In genomic region chr20:34344256-34344637, GRCh38 we compare ENCODE assay signal across 21 cellular contexts. TPM values are rescaled to one million over a fixed set of nuclear protein-coding genes. Genes with fewer than 3 reads are reported as not detected.
DNase-seq lines count a peak whose midpoint lies in the region; ATAC-seq and TF ChIP-seq lines count a peak whose summit lies in the region.
"Had no signal": no experiment of that assay in that cellular context is flagged by ENCODE, and none has a peak within 500 bp of the region (broad histone marks: within the 10 kb centered on the region; RNA-seq: fewer than 3 reads in every experiment).

No MANE protein-coding gene starts in this region.

- POLR2A ChIA-PET in PC-9 (lab: Charles Lee; ENCODE audit: unreplicated experiment), result no interaction called here

- no TSS peak for BruUV-seq in PC-9 (replicated peaks; lab: Mats Ljungman, UMichigan)

- no peak overlapping the region for H3K9ac ChIP-seq in colonic mucosa (ENCODE audit: low read depth in 2 of 2, low read length in 2 of 2)
- H3K9ac ChIP-seq: BLaER1, GM23248 had no signal

- DNase-seq in PC-9, result no peak
- no peak for DNase-seq in colonic mucosa
- DNase-seq in left lobe of liver (ENCODE audit: low spot score), result no peak
- DNase-seq in transverse colon, result no peak
- DNase-seq in cerebellum (ENCODE audit: low spot score), result no peak
- no peak for DNase-seq in activated naive CD4-positive, alpha-beta T cell treated with anti-CD3 and anti-CD28 coated beads for 36 hours
- DNase-seq in NCI-H2081 (lab: John Stamatoyannopoulos, UW), result no peak
- DNase-seq in MG63, result no peak
- DNase-seq: 8988T; CD4-positive, alpha-beta memory T cell; DMS 273 treated with DMSO at 0.1 percent for 48 hours; DND-41; EL; GM23248; HCEC 1CT; HFFc6; IMR-90 had no signal

- CTCF ChIA-PET in PC-9 (lab: Charles Lee), result no interaction called here
- CTCF ChIA-PET in activated naive CD4-positive, alpha-beta T cell treated with anti-CD3 and anti-CD28 coated beads for 36 hours (lab: Charles Lee), result no interaction called here

- no peaks in the 10 kb centered on the region for H4K20me1 ChIP-seq in PC-9 (ENCODE audit: insufficient read depth)
- H4K20me1 ChIP-seq: BLaER1 had no signal

- H3K27ac ChIP-seq in PC-9, result peak overlapping the region; percentile 36
- H3K27ac ChIP-seq in colonic mucosa, result peak overlapping the region; percentile 71
- H3K27ac ChIP-seq in transverse colon, result peak overlapping the region; percentile 34 to 62 (median 52)
- H3K27ac ChIP-seq: BLaER1, GM23248, HL-60 had no signal

- 56 to 79% methylated on average over 4 to 5 of the region's 5 CpGs for WGBS in transverse colon (ENCODE audit: low coverage in 1 of 2), 2 donors

- no peaks in the 10 kb centered on the region for H3K9me3 Mint-ChIP-seq in activated naive CD4-positive, alpha-beta T cell treated with anti-CD3 and anti-CD28 coated beads for 36 hours
- H3K9me3 Mint-ChIP-seq: CD14-positive monocyte; CD4-positive, alpha-beta memory T cell; HFFc6 had no signal

- H3K4me3 ChIP-seq in PC-9 (no peak overlapping the region), colonic mucosa (no peak overlapping the region), transverse colon (no peak overlapping the region), MG63 (no peak overlapping the region)
- H3K4me3 ChIP-seq: BLaER1, GM12878, GM23248 had no signal

- H3K4me1 Mint-ChIP-seq in activated naive CD4-positive, alpha-beta T cell treated with anti-CD3 and anti-CD28 coated beads for 36 hours (ENCODE audit: low read depth), result no peaks in the 10 kb centered on the region
- H3K4me1 Mint-ChIP-seq: CD4-positive, alpha-beta memory T cell had no signal

- H3K4me2 ChIP-seq in PC-9, result no peak overlapping the region
- H3K4me2 ChIP-seq: BLaER1 had no signal

- peak; percentile 63 for ATAC-seq in left lobe of liver
- ATAC-seq: GM12878 had no signal

- H3K4me1 ChIP-seq in PC-9 (replicated peaks; ENCODE audit: insufficient read depth) (peaks cover 24% of the 10 kb centered on the region), colonic mucosa (no peaks in the 10 kb centered on the region), transverse colon (peaks cover 0 to 22% (median 5%) of the 10 kb centered on the region in 4 donors)

- H3F3A ChIP-seq in PC-9 (ENCODE audit: insufficient read depth, low read depth), result peaks cover 25% of the 10 kb centered on the region

- H2AFZ ChIP-seq in PC-9, result no peak overlapping the region
- H2AFZ ChIP-seq: GM23248 had no signal

- TF ChIP-seq EP300 in transverse colon (IDR thresholded peaks at IDR 0.05; ENCODE audit: low read depth), result no peak

- intact Hi-C loops in PC-9 (cut with micrococcal nuclease; ENCODE audit: unreplicated experiment), result no loop called here
- intact Hi-C loops in colonic mucosa (cut with DNase I), result no loop called here
- intact Hi-C loops in transverse colon (cut with DNase I; ENCODE audit: low total_unique reads), result no loop called here
- intact Hi-C loops in activated naive CD4-positive, alpha-beta T cell treated with anti-CD3 and anti-CD28 coated beads for 36 hours (cut with micrococcal nuclease), result no loop called here

- TF ChIP-seq CTCF in PC-9 (conservative IDR thresholded peaks at IDR 0.05), result no peak
- TF ChIP-seq CTCF in colonic mucosa (IDR thresholded peaks at IDR 0.05), result no peak
- no peak for TF ChIP-seq CTCF in transverse colon (IDR thresholded peaks at IDR 0.05)

- no peaks in the 10 kb centered on the region for H3K79me2 ChIP-seq in PC-9 (ENCODE audit: low read depth)

- H3K27me3 ChIP-seq in PC-9 (ENCODE audit: insufficient read depth, low read depth) (no peaks in the 10 kb centered on the region), colonic mucosa (no peaks in the 10 kb centered on the region), transverse colon (no peaks in the 10 kb centered on the region), MG63 (no peaks in the 10 kb centered on the region)
- H3K27me3 ChIP-seq: BLaER1 had no signal

- no peaks in the 10 kb centered on the region for H3K9me3 ChIP-seq in PC-9 (ENCODE audit: insufficient read depth, low read depth)
- no peaks in the 10 kb centered on the region for H3K9me3 ChIP-seq in colonic mucosa
- no peaks in the 10 kb centered on the region for H3K9me3 ChIP-seq in transverse colon
- no peaks in the 10 kb centered on the region for H3K9me3 ChIP-seq in MG63
- H3K9me3 ChIP-seq: BLaER1 had no signal

- in situ Hi-C loops in transverse colon (cut with MboI; ENCODE audit: low pct_ligation_motif_present in 1 of 4, low pct_unique_long_range_greater_than_20kb in 1 of 4, low sequenced_read_pairs in 3 of 4), result no loop called here

- H3K36me3 ChIP-seq in PC-9 (ENCODE audit: low read depth), result no peaks in the 10 kb centered on the region
- H3K36me3 ChIP-seq in colonic mucosa, result no peaks in the 10 kb centered on the region
- no peaks in the 10 kb centered on the region for H3K36me3 ChIP-seq in transverse colon
- H3K36me3 ChIP-seq in MG63, result no peaks in the 10 kb centered on the region
- H3K36me3 ChIP-seq: BLaER1 had no signal

- no peak overlapping the region for H3K4me3 Mint-ChIP-seq in activated naive CD4-positive, alpha-beta T cell treated with anti-CD3 and anti-CD28 coated beads for 36 hours
- H3K4me3 Mint-ChIP-seq: CD14-positive monocyte; CD4-positive, alpha-beta memory T cell; HFFc6 had no signal

- no peak for TF ChIP-seq POLR2A in transverse colon (IDR thresholded peaks at IDR 0.05)

- H3K27me3 Mint-ChIP-seq in activated naive CD4-positive, alpha-beta T cell treated with anti-CD3 and anti-CD28 coated beads for 36 hours (ENCODE audit: low read depth), result no peaks in the 10 kb centered on the region
- H3K27me3 Mint-ChIP-seq: CD4-positive, alpha-beta memory T cell had no signal

- H3K27ac Mint-ChIP-seq in activated naive CD4-positive, alpha-beta T cell treated with anti-CD3 and anti-CD28 coated beads for 36 hours, result no peak overlapping the region
- H3K27ac Mint-ChIP-seq: CD4-positive, alpha-beta memory T cell; HFFc6 had no signal

- H3K36me3 Mint-ChIP-seq in activated naive CD4-positive, alpha-beta T cell treated with anti-CD3 and anti-CD28 coated beads for 36 hours (ENCODE audit: low read depth), result no peaks in the 10 kb centered on the region
- H3K36me3 Mint-ChIP-seq: CD14-positive monocyte; CD4-positive, alpha-beta memory T cell had no signal

- H3K9me2 ChIP-seq in PC-9 (ENCODE audit: insufficient read depth), result no peaks in the 10 kb centered on the region

RNA-seq across cellular contexts. Expression of gene ITCH, which starts 18.8 kb away (rescaled TPM):
- total RNA-seq in PC-9 (2021) (91.6 and 144 TPM in 2 replicates), colonic mucosa (10 to 100 TPM; 50.0 to 71.4 TPM), left lobe of liver (45.6 TPM), transverse colon (10 to 100 TPM; 35.2 to 82.8 (median 65.3) TPM), cerebellum (59.1 TPM)
- total RNA-seq in activated naive CD4-positive, alpha-beta T cell treated with anti-CD3 and anti-CD28 coated beads for 36 hours, result 10 to 100 TPM; 35.3 to 40.0 TPM
- 26.2 and 47.8 TPM in 2 replicates for total RNA-seq in MG63 (2014; rRNA removed; shearing (Covaris generic); ENCODE audit: low replicate concordance)

RNA-seq across cellular contexts. Expression of gene AHCY, which starts 41.1 kb away (rescaled TPM):
- total RNA-seq in PC-9 (2021) (247 and 273 TPM in 2 replicates), colonic mucosa (100 to 1,000 TPM in 1 of 2 donors, 10 to 100 TPM in 1; 79.4 to 192 TPM), left lobe of liver (115 TPM), transverse colon (10 to 100 TPM; 23.9 to 71.6 (median 63.8) TPM), cerebellum (35.2 TPM)
- 100 to 1,000 TPM; 258 to 261 TPM for total RNA-seq in activated naive CD4-positive, alpha-beta T cell treated with anti-CD3 and anti-CD28 coated beads for 36 hours
- total RNA-seq in MG63 (2014; rRNA removed; shearing (Covaris generic); ENCODE audit: low replicate concordance), result 151 and 216 TPM in 2 replicates
